ENCODE assay signal across 14 cellular contexts in the genomic region with DNA sequence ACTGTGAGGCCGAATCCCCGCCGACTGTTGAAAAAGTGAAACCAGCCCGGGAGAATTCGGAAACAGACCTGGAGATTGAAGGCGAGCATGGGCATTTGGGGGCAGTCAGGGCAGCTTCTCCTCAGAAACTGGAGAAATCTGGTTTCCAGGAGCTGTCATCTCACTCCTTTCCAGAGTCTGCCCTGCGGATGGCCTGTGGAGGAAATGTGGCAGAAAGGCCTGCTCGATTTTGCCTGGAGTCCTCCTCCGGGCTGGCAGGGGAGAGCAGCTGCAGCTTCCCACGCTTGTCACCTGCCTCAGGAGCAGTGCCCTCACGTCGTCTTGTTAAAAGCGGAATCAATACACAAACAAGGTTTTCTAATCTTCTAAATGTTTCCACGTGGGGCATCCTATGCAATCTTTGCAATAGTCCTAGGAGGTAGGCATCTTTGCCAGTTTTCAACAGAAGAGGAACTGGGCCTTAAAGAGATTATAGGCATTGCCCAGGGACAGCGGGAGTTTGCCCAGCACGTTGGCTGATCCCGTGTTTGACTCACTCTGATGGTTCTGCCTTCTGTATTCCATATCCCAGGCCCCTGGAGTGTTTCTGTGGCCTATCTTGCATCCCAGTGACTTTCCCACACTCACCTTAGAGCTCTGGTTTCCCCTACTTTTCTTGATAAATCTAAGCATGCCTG. TPM values are rescaled to one million over a fixed set of nuclear protein-coding genes. Genes with fewer than 3 reads are reported as not detected.
DNase-seq lines count a peak whose midpoint lies in the region; ATAC-seq and TF ChIP-seq lines count a peak whose summit lies in the region.
"Had no signal": no experiment of that assay in that cellular context is flagged by ENCODE, and none has a peak within 500 bp of the region (broad histone marks: within the 10 kb centered on the region; RNA-seq: fewer than 3 reads in every experiment).

No MANE protein-coding gene starts in this region.

- no peak for TF ChIP-seq POLR2A in erythroblast (IDR thresholded peaks at IDR 0.05; ENCODE audit: low read length)

- ATAC-seq in lower lobe of right lung = peak; percentile 28 to 39
- ATAC-seq in GM19397 (IDR thresholded peaks at IDR 0.05; ENCODE audit: unreplicated experiment) = no peak

- H3K79me2 ChIP-seq in GM23248 (ENCODE audit: insufficient read depth) = no peaks in the 10 kb centered on the region

- no peaks in the 10 kb centered on the region for H3F3A ChIP-seq in GM23248 (ENCODE audit: insufficient read depth)

- H3K4me3 ChIP-seq in GM23248 (peak overlapping the region; percentile 66), lower lobe of right lung (peak overlapping the region; percentile 28), stomach smooth muscle (ENCODE audit: low read length in 2 of 2) (peak overlapping the region; percentile 40 to 61)
- H3K4me3 ChIP-seq: MG63 had no signal

- in situ Hi-C loops in GM23248 (cut with MboI) = no loop called here

- H3K36me3 ChIP-seq in GM23248 (ENCODE audit: low read depth) (no peaks in the 10 kb centered on the region), lower lobe of right lung (no peaks in the 10 kb centered on the region), stomach smooth muscle (ENCODE audit: control insufficient read depth in 2 of 2, insufficient read depth in 2 of 2, low read length in 2 of 2) (no peaks in the 10 kb centered on the region)
- H3K36me3 ChIP-seq: MG63 had no signal

- TF ChIP-seq CTCF in lower lobe of right lung (IDR thresholded peaks at IDR 0.05) = no peak

- H3K27me3 ChIP-seq in GM23248 (replicated peaks; ENCODE audit: insufficient read depth) = no peaks in the 10 kb centered on the region
- no peaks in the 10 kb centered on the region for H3K27me3 ChIP-seq in lower lobe of right lung (ENCODE audit: low read depth)
- H3K27me3 ChIP-seq in stomach smooth muscle (ENCODE audit: control insufficient read depth in 1 of 2, insufficient read depth in 2 of 2, low read length in 2 of 2) = no peaks in the 10 kb centered on the region
- H3K27me3 ChIP-seq: MG63 had no signal

- peak overlapping the region; percentile 81 for H2AFZ ChIP-seq in GM23248

- intact Hi-C loops in lower lobe of right lung (cut with DNase I) = no loop called here

- H3K27ac ChIP-seq in GM23248 (no peak overlapping the region), lower lobe of right lung (peak overlapping the region; percentile 11), stomach smooth muscle (ENCODE audit: low read length) (peak overlapping the region; percentile 41)
- H3K27ac ChIP-seq: VCaP had no signal

- H4K20me1 ChIP-seq in GM23248 (ENCODE audit: insufficient read depth) = no peaks in the 10 kb centered on the region

- WGBS in GM23248 (ENCODE audit: low coverage in 1 of 2, low lambda C conversion rate in 2 of 2, missing lambda C conversion rate in 2 of 2), 2 experiments = 49% methylated on average over 17 of the region's 17 CpGs

- DNase-seq in GM23248 (no peak), cerebellar cortex (ENCODE audit: low spot score) (peak; percentile 18), lower lobe of right lung (no peak), erythroblast (lab: John Stamatoyannopoulos, UW) (no peak), cerebellar nuclear complex (lab: John Stamatoyannopoulos, UW) (no peak)
- DNase-seq in activated CD4-positive, alpha-beta T cell treated with anti-CD3 and anti-CD28 coated beads, Interleukin-2, amount 50 U/mL, for 48 hours = no peak
- DNase-seq: CD8-positive, alpha-beta memory T cell; MG63; NCI-H524; SIG-M5 had no signal

- H3K9me3 ChIP-seq in GM23248 (ENCODE audit: low read depth) (no peaks in the 10 kb centered on the region), lower lobe of right lung (no peaks in the 10 kb centered on the region), stomach smooth muscle (ENCODE audit: control insufficient read depth in 2 of 2, low read length in 2 of 2) (no peaks in the 10 kb centered on the region)
- H3K9me3 ChIP-seq: MG63 had no signal

- peak overlapping the region; percentile 77 for H3K4me2 ChIP-seq in GM23248 (ENCODE audit: unreplicated experiment)

- no peaks in the 10 kb centered on the region for H3K9me2 ChIP-seq in GM23248 (ENCODE audit: insufficient read depth)

- H3K4me1 ChIP-seq in GM23248 (ENCODE audit: insufficient read depth) = no peaks in the 10 kb centered on the region
- H3K4me1 ChIP-seq in lower lobe of right lung = peaks cover 24% of the 10 kb centered on the region
- H3K4me1 ChIP-seq in stomach smooth muscle (ENCODE audit: control insufficient read depth, insufficient read depth, low read length) = peaks cover 5% of the 10 kb centered on the region

- peak overlapping the region; percentile 59 for H3K9ac ChIP-seq in GM23248
- H3K9ac ChIP-seq in stomach smooth muscle (ENCODE audit: low read length in 2 of 2) = peak overlapping the region; percentile 39 to 55

RNA-seq across cellular contexts. Expression of a gene that starts 2.3 kb away (rescaled TPM):
- not detected in 2 replicates for total RNA-seq in GM23248 (2014; rRNA removed; shearing (Covaris generic))
- polyA plus RNA-seq in GM23248 (2016; fragmentation: Nextera tagmentation; extraction: Ambion mirVana) = not detected in 2 replicates
- not detected for total RNA-seq in lower lobe of right lung
- total RNA-seq: CD8-positive, alpha-beta memory T cell; pulmonary artery endothelial cell had no signal
- polyA plus RNA-seq: CD8-positive, alpha-beta memory T cell had no signal

RNA-seq across cellular contexts. Expression of a gene that starts 15.8 kb away (rescaled TPM):
- 3.7 and 7.3 TPM in 2 replicates for total RNA-seq in GM23248 (2014; rRNA removed; shearing (Covaris generic))
- 4.9 TPM in 2 replicates for polyA plus RNA-seq in GM23248 (2016; fragmentation: Nextera tagmentation; extraction: Ambion mirVana)
- 28.9 TPM for total RNA-seq in lower lobe of right lung
